11 cellular contexts compared by ENCODE assay signal in the genomic region with DNA sequence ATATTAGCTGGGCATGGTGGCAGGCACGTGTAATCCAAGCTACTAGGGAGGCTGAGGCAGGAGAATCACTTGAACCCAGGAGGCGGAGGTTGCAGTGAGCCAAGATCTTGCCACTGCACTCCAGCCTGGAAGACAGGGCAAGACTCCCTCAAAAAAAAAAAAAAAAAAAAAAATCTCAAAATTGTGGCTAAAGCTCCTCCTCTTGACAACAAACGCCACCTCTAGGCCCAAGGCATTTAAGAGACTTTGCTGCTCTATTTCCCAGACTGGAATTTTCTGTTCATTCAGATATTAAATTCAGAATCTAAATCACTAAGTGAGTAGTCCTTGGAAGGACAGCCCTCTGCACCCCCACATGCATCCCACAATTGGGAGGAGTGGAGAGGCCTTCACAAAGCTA. TPM values are rescaled to one million over a fixed set of nuclear protein-coding genes. Genes with fewer than 3 reads are reported as not detected.
DNase-seq lines count a peak whose midpoint lies in the region; ATAC-seq, FAIRE-seq and TF ChIP-seq lines count a peak whose summit lies in the region.
"Had no signal": no experiment of that assay in that cellular context is flagged by ENCODE, and none has a peak within 500 bp of the region (broad histone marks: within the 10 kb centered on the region; RNA-seq: fewer than 3 reads in every experiment).

No MANE protein-coding gene starts in this region.

- no peak overlapping the region for H3K4me3 ChIP-seq in A549
- H3K4me3 ChIP-seq in GM23338: peak overlapping the region; percentile 54
- peak overlapping the region; percentile 97 for H3K4me3 ChIP-seq in adipocyte (ENCODE audit: low read length)
- peak overlapping the region; percentile 71 for H3K4me3 ChIP-seq in kidney epithelial cell (ENCODE audit: low read depth, low read length)

- H3F3A ChIP-seq in GM23338 (replicated peaks; ENCODE audit: low read depth): no peaks in the 10 kb centered on the region

- DNase-seq in A549 (ENCODE audit: low read depth in 1 of 2, low spot score in 1 of 2) (peak in 1 of 2 experiments; percentile 31), GM23338 (ENCODE audit: low spot score) (peak; percentile 24), adipocyte (ENCODE audit: low read depth) (peak; percentile 58), kidney epithelial cell (ENCODE audit: low read depth) (no peak), iPS-NIHi11 (ENCODE audit: low spot score) (no peak)
- no peak for DNase-seq in stimulated activated CD4-positive, alpha-beta T cell treated with anti-CD3 and anti-CD28 coated beads, Interleukin-1b, Interleukin-23, amount 100 ng/mL, for 48 hours
- DNase-seq in activated CD8-positive, alpha-beta memory T cell treated with anti-CD3 and anti-CD28 coated beads, Interleukin-2, amount 50 U/mL, for 4 hours: no peak
- DNase-seq: MG63 had no signal

- H3K27me3 ChIP-seq in GM23338 (ENCODE audit: insufficient read depth) (no peaks in the 10 kb centered on the region), adipocyte (replicated peaks; ENCODE audit: control insufficient read depth, insufficient read depth, low read length) (no peaks in the 10 kb centered on the region), kidney epithelial cell (ENCODE audit: control insufficient read depth, insufficient read depth, low read length) (no peaks in the 10 kb centered on the region)
- H3K27me3 ChIP-seq: MG63 had no signal

- no peak for TF ChIP-seq CTCF in A549 (IDR thresholded peaks at IDR 0.05)
- TF ChIP-seq CTCF in GM23338 (conservative IDR thresholded peaks at IDR 0.05; ENCODE audit: low read depth in 2 of 2): peak in 1 of 2 experiments; percentile 15; a peak in 2 of 4 replicates
- no peak for TF ChIP-seq CTCF in kidney epithelial cell (IDR thresholded peaks at IDR 0.05; ENCODE audit: insufficient read depth, low read length, poor library complexity, severe bottlenecking)

- POLR2A ChIA-PET in A549 (lab: Yijun Ruan, JAX): interaction anchor here (0.7 to 2.8 kb wide), 2 partner anchors 33 to 137 kb away, joined by 7 to 38 read pairs; a partner anchor contains a TSS

- H3K9me3 ChIP-seq in A549 (no peaks in the 10 kb centered on the region), adipocyte (ENCODE audit: control insufficient read depth, low read length) (no peaks in the 10 kb centered on the region)
- H3K9me3 ChIP-seq: MG63 had no signal

- peaks cover 12% of the 10 kb centered on the region; the same call in 2 of the 3 replicates for H3K36me3 Mint-ChIP-seq in GM23338 (ENCODE audit: low read depth)

- TF ChIP-seq RAD21 in A549 (conservative IDR thresholded peaks at IDR 0.05 in 1 of 2, IDR thresholded peaks at IDR 0.05 in 1 of 2): no peak

- H3K27ac ChIP-seq in A549: no peak overlapping the region
- H3K27ac ChIP-seq in GM23338 (ENCODE audit: low read depth): no peak overlapping the region

- no peak for ATAC-seq in A549
- ATAC-seq in GM23338: no peak
- ATAC-seq in activated CD4-positive, CD25-positive, alpha-beta regulatory T cell treated with anti-CD3 and anti-CD28 coated beads, Interleukin-2, amount 50 U/mL, for 24 hours: no peak

- no peaks in the 10 kb centered on the region for H3K9me3 Mint-ChIP-seq in GM23338
- H3K9me3 Mint-ChIP-seq: dendritic cell treated with granulocyte-macrophage colony-stimulating factor and Interleukin-4, amounts not matched to agents 40 ng/mL and 50 ng/mL, for 4 days had no signal

- H4K20me1 ChIP-seq in GM23338 (replicated peaks; ENCODE audit: insufficient read depth): no peaks in the 10 kb centered on the region; the same call in 1 of the 2 replicates

- peaks cover 23% of the 10 kb centered on the region for H3K4me1 Mint-ChIP-seq in GM23338

- no peak for FAIRE-seq in A549 (lab: Jason Lieb, UNC)
- FAIRE-seq: H1 had no signal

- H3K27me3 Mint-ChIP-seq in GM23338 (ENCODE audit: insufficient read depth, low read depth, poor library complexity): peaks cover 8% of the 10 kb centered on the region
- H3K27me3 Mint-ChIP-seq: dendritic cell treated with granulocyte-macrophage colony-stimulating factor and Interleukin-4, amounts not matched to agents 40 ng/mL and 50 ng/mL, for 4 days had no signal

- H3K4me3 Mint-ChIP-seq in GM23338: peak overlapping the region; percentile 89

- H3K79me2 ChIP-seq in GM23338 (replicated peaks; ENCODE audit: insufficient read depth): peaks cover 11% of the 10 kb centered on the region; the same call in 1 of the 2 replicates

- peaks cover 10% of the 10 kb centered on the region; the same call in 2 of the 3 replicates for H3K4me1 ChIP-seq in A549
- H3K4me1 ChIP-seq in GM23338 (ENCODE audit: insufficient read depth): peaks cover 6% of the 10 kb centered on the region
- H3K4me1 ChIP-seq in adipocyte (ENCODE audit: control insufficient read depth, insufficient read depth, low read length): peaks cover 33% of the 10 kb centered on the region

- no peak overlapping the region for H3K27ac Mint-ChIP-seq in GM23338

- H3K9me2 ChIP-seq in GM23338 (ENCODE audit: insufficient read depth): no peaks in the 10 kb centered on the region

- no peaks in the 10 kb centered on the region for H3K36me3 ChIP-seq in GM23338 (ENCODE audit: insufficient read depth)
- H3K36me3 ChIP-seq in adipocyte (ENCODE audit: control insufficient read depth, insufficient read depth, low read length, severe bottlenecking): peaks cover 26% of the 10 kb centered on the region
- H3K36me3 ChIP-seq in kidney epithelial cell (ENCODE audit: control insufficient read depth, insufficient read depth, low read length): peaks cover 2% of the 10 kb centered on the region
- H3K36me3 ChIP-seq: MG63 had no signal

- no peak for TF ChIP-seq POLR2A in A549 (IDR thresholded peaks at IDR 0.05; ENCODE audit: low read length)

- CTCF ChIA-PET in A549 (lab: Yijun Ruan, JAX): interaction anchor here (0.6 kb wide), 1 partner anchor 86 kb away, joined by 3 read pairs; no protein-coding TSS in a partner anchor

- H3K9ac ChIP-seq in adipocyte (ENCODE audit: low read length): peak overlapping the region; percentile 92

- peak overlapping the region; percentile 83 for H3K4me2 ChIP-seq in A549
- H3K4me2 ChIP-seq in GM23338: peak overlapping the region; percentile 81

- no peak for TF ChIP-seq EP300 in A549 (IDR thresholded peaks at IDR 0.05)

- WGBS in A549 (ENCODE audit: missing lambda C conversion rate): 84% methylated on average over 3 of the region's 3 CpGs

- no peak overlapping the region for H2AFZ ChIP-seq in GM23338

TF ChIP-seq in A549, 52 proteins besides CTCF, POLR2A, EP300 and RAD21 (continues in another document):
- TF ChIP-seq CEBPB (IDR thresholded peaks at IDR 0.05) (no peak), FOSL2 (IDR thresholded peaks at IDR 0.05) (no peak), FOSL2 (CRISPR knock-in tag; IDR thresholded peaks at IDR 0.05) (no peak), ESRRA (IDR thresholded peaks at IDR 0.05; ENCODE audit: borderline replicate concordance, low read length) (no peak), JUN (IDR thresholded peaks at IDR 0.05) (no peak), CHD4 (IDR thresholded peaks at IDR 0.05; ENCODE audit: borderline replicate concordance) (no peak)
- TF ChIP-seq, protein P1, sequence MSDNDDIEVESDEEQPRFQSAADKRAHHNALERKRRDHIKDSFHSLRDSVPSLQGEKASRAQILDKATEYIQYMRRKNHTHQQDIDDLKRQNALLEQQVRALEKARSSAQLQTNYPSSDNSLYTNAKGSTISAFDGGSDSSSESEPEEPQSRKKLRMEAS (IDR thresholded peaks at IDR 0.05): no peak

TF ChIP-seq in GM23338, 12 proteins besides CTCF, POLR2A, EP300 and RAD21 (continues in another document):
- TF ChIP-seq ZNF331 (CRISPR knock-in tag; IDR thresholded peaks at IDR 0.05; ENCODE audit: low read depth) (no peak), NANOG (IDR thresholded peaks at IDR 0.05; ENCODE audit: borderline replicate concordance) (no peak), STAT1 (IDR thresholded peaks at IDR 0.05; ENCODE audit: unreplicated experiment) (no peak), EZH2 (IDR thresholded peaks at IDR 0.05; ENCODE audit: low read depth, unreplicated experiment) (no peak), CREB1 (CRISPR knock-in tag; IDR thresholded peaks at IDR 0.05; ENCODE audit: low read depth) (no peak)
- TF ChIP-seq, protein P2, sequence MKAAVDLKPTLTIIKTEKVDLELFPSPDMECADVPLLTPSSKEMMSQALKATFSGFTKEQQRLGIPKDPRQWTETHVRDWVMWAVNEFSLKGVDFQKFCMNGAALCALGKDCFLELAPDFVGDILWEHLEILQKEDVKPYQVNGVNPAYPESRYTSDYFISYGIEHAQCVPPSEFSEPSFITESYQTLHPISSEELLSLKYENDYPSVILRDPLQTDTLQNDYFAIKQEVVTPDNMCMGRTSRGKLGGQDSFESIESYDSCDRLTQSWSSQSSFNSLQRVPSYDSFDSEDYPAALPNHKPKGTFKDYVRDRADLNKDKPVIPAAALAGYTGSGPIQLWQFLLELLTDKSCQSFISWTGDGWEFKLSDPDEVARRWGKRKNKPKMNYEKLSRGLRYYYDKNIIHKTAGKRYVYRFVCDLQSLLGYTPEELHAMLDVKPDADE (IDR thresholded peaks at IDR 0.05): no peak

RNA-seq across cellular contexts. Expression of a gene that starts 1.4 kb away (rescaled TPM):
- polyA plus RNA-seq in A549 (2011; rRNA removed) (9.3 and 9.4 TPM in 2 replicates), A549 (2017; fragmentation: RNase III; extraction: RNeasy Plus Mini Kit Qiagen cat#74134 plus additional on column Dnase treatment) (5.8 to 7.4 TPM (median 7.4 TPM) in 3 replicates), GM23338 (2016; fragmentation: Nextera tagmentation; extraction: Ambion mirVana) (3.2 and 3.7 TPM in 2 replicates)
- 5.2 and 5.4 TPM in 2 replicates for polyA plus RNA-seq in A549 (2012; cell fraction: cytosol; rRNA removed)
- polyA plus RNA-seq in A549 (2012; cell fraction: nucleus; rRNA removed): 14.1 and 15.9 TPM in 2 replicates
- 19.2 and 24.1 TPM in 2 replicates for polyA minus RNA-seq in A549 (2011; rRNA and poly(A)+ RNA removed)
- 10.2 and 12.5 TPM in 2 replicates for total RNA-seq in GM23338 (2014; rRNA removed; shearing (Covaris generic))
- 18.4 and 20.4 TPM in 2 replicates for total RNA-seq in kidney epithelial cell

RNA-seq across cellular contexts. Expression of a gene that starts 32.8 kb away (rescaled TPM):
- polyA plus RNA-seq in A549 (2011; rRNA removed) (58.2 and 65.1 TPM in 2 replicates), A549 (2017; fragmentation: RNase III; extraction: RNeasy Plus Mini Kit Qiagen cat#74134 plus additional on column Dnase treatment) (73.1 to 87.2 TPM (median 87.0 TPM) in 3 replicates), GM23338 (2016; fragmentation: Nextera tagmentation; extraction: Ambion mirVana) (180 and 204 TPM in 2 replicates)
- polyA plus RNA-seq in A549 (2012; cell fraction: cytosol; rRNA removed): 10.2 and 11.5 TPM in 2 replicates
- 20.6 and 26.4 TPM in 2 replicates for polyA plus RNA-seq in A549 (2012; cell fraction: nucleus; rRNA removed)
- polyA minus RNA-seq in A549 (2011; rRNA and poly(A)+ RNA removed): 24.1 and 27.7 TPM in 2 replicates
- total RNA-seq in GM23338 (2014; rRNA removed; shearing (Covaris generic)): 107 and 120 TPM in 2 replicates
- total RNA-seq in kidney epithelial cell: 28.2 and 30.8 TPM in 2 replicates

Comparison
In these comparisons a context has a peak if more than half of its experiments do, and no peak if none do; other contexts are left out.
1. DNase-seq: peak in GM23338 (single experiment) and adipocyte (single experiment); none in kidney epithelial cell (single experiment), iPS-NIHi11 (single experiment), stimulated activated CD4-positive, alpha-beta T cell treated with anti-CD3 and anti-CD28 coated beads, Interleukin-1b, Interleukin-23, amount 100 ng/mL, for 48 hours (single experiment) and activated CD8-positive, alpha-beta memory T cell treated with anti-CD3 and anti-CD28 coated beads, Interleukin-2, amount 50 U/mL, for 4 hours (single experiment).